22 cellular contexts compared by ENCODE assay signal in the genomic region with DNA sequence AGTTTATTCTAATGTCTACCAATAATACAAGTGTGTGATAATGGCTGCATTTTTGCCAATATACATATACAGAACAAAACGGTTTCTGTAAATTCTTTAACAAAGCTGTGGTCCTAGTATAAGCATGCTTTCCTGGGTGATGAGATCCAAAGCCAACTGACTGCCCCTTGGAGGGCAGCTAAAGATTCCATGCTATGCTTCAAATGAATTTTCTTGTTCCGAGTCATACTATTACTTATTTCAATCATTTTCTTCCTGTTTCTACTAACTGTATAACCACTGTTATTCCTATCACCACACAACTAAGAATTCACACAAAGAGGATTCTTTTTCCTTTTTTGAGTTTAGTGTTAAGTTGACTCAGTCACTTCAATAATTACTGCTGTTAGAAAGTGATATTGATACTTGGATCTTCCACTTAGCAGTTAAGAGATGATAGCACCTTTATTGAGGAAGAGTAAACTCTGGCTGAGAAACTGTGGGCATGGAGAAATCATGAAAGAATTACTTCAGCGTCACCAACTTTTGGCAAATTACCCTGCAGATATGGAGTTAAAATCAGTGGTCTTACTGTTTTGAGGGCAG.
DNase-seq lines count a peak whose midpoint lies in the region; ATAC-seq lines count a peak whose summit lies in the region.
"Had no signal": no experiment of that assay in that cellular context is flagged by ENCODE, and none has a peak within 500 bp of the region (broad histone marks: within the 10 kb centered on the region; RNA-seq: fewer than 3 reads in every experiment).

No MANE protein-coding gene starts in this region.

- H3K4me1 Mint-ChIP-seq in stimulated activated naive CD8-positive, alpha-beta T cell treated with anti-CD3 and anti-CD28 coated beads, Interleukin-15, amount 100 ng/mL, for 72 hours: peaks cover 6% of the 10 kb centered on the region
- H3K4me1 Mint-ChIP-seq: activated B cell treated with CpG ODN at 0.5 μM for 24 hours, B cell, neural crest cell had no signal

- peak; percentile 25 for DNase-seq in GM03348 (ENCODE audit: low spot score)
- peak; percentile 17 for DNase-seq in SW480 (ENCODE audit: low spot score)
- DNase-seq in fibroblast of the conjunctiva (ENCODE audit: low read depth): peak; percentile 8
- DNase-seq in NCI-H2171 (lab: John Stamatoyannopoulos, UW): no peak
- no peak for DNase-seq in stimulated activated naive CD8-positive, alpha-beta T cell treated with anti-CD3 and anti-CD28 coated beads, Interleukin-15, amount 100 ng/mL, for 72 hours
- DNase-seq: activated B cell treated with CpG ODN at 0.5 μM for 24 hours; activated CD8-positive, alpha-beta T cell treated with anti-CD3 and anti-CD28 coated beads for 36 hours; activated T-cell treated with anti-CD3 and anti-CD28 coated beads, Interleukin-2, amount 50 U/mL, for 24 hours; COR-L47; left lung; NCI-H1436; NK-92 treated with Interleukin-12 subunit alpha and Interleukin-12 subunit beta, amount 100 ng/mL, for 24 hours; Peyer's patch; stimulated activated CD4-positive, alpha-beta T cell treated with anti-CD3 and anti-CD28 coated beads, Interleukin-15, amount 100 ng/mL, for 24 hours had no signal

- H3K27ac Mint-ChIP-seq in stimulated activated naive CD8-positive, alpha-beta T cell treated with anti-CD3 and anti-CD28 coated beads, Interleukin-15, amount 100 ng/mL, for 72 hours: no peak overlapping the region
- H3K27ac Mint-ChIP-seq: activated B cell treated with CpG ODN at 0.5 μM for 24 hours; activated CD8-positive, alpha-beta T cell treated with anti-CD3 and anti-CD28 coated beads for 36 hours; activated naive CD4-positive, alpha-beta T cell treated with anti-CD3 and anti-CD28 coated beads, Interleukin-2, amount 50 U/mL, for 72 hours; activated T-cell treated with anti-CD3 and anti-CD28 coated beads, Interleukin-2, amount 50 U/mL, for 24 hours; B cell; brain; dendritic cell treated with granulocyte-macrophage colony-stimulating factor and Interleukin-4, amounts not matched to agents 40 ng/mL and 50 ng/mL, for 4 days had no signal

- peak overlapping the region; percentile 53 for H3K9ac ChIP-seq in skeletal muscle satellite cell (ENCODE audit: low read depth, low read length)

- no peaks in the 10 kb centered on the region for H3K9me3 Mint-ChIP-seq in stimulated activated naive CD8-positive, alpha-beta T cell treated with anti-CD3 and anti-CD28 coated beads, Interleukin-15, amount 100 ng/mL, for 72 hours
- H3K9me3 Mint-ChIP-seq: activated CD8-positive, alpha-beta T cell treated with anti-CD3 and anti-CD28 coated beads for 36 hours; activated naive CD4-positive, alpha-beta T cell treated with anti-CD3 and anti-CD28 coated beads, Interleukin-2, amount 50 U/mL, for 72 hours; activated T-cell treated with anti-CD3 and anti-CD28 coated beads, Interleukin-2, amount 50 U/mL, for 24 hours; dendritic cell treated with granulocyte-macrophage colony-stimulating factor and Interleukin-4, amounts not matched to agents 40 ng/mL and 50 ng/mL, for 4 days; neural crest cell had no signal

- H3K36me3 ChIP-seq in skeletal muscle satellite cell (ENCODE audit: insufficient read depth, low read length): no peaks in the 10 kb centered on the region
- H3K36me3 ChIP-seq: left lung, Peyer's patch, thoracic aorta had no signal

- peaks cover 32% of the 10 kb centered on the region for H3K4me1 ChIP-seq in skeletal muscle satellite cell (ENCODE audit: control insufficient read depth, insufficient read depth, low read length)
- H3K4me1 ChIP-seq: left lung, Peyer's patch had no signal

- H3K27me3 Mint-ChIP-seq in stimulated activated naive CD8-positive, alpha-beta T cell treated with anti-CD3 and anti-CD28 coated beads, Interleukin-15, amount 100 ng/mL, for 72 hours: peaks cover 21% of the 10 kb centered on the region
- H3K27me3 Mint-ChIP-seq: activated B cell treated with CpG ODN at 0.5 μM for 24 hours; dendritic cell treated with granulocyte-macrophage colony-stimulating factor and Interleukin-4, amounts not matched to agents 40 ng/mL and 50 ng/mL, for 4 days had no signal

- no peak overlapping the region for H3K4me3 Mint-ChIP-seq in stimulated activated naive CD8-positive, alpha-beta T cell treated with anti-CD3 and anti-CD28 coated beads, Interleukin-15, amount 100 ng/mL, for 72 hours
- H3K4me3 Mint-ChIP-seq: activated B cell treated with CpG ODN at 0.5 μM for 24 hours; activated CD8-positive, alpha-beta T cell treated with anti-CD3 and anti-CD28 coated beads for 36 hours; activated T-cell treated with anti-CD3 and anti-CD28 coated beads, Interleukin-2, amount 50 U/mL, for 24 hours; B cell; brain; dendritic cell treated with granulocyte-macrophage colony-stimulating factor and Interleukin-4, amounts not matched to agents 40 ng/mL and 50 ng/mL, for 4 days; neural crest cell had no signal

- H3K9me3 ChIP-seq in skeletal muscle satellite cell (replicated peaks; ENCODE audit: low read length): no peaks in the 10 kb centered on the region
- H3K9me3 ChIP-seq: left lung, Peyer's patch, thoracic aorta had no signal

- ATAC-seq in stimulated activated naive CD8-positive, alpha-beta T cell treated with anti-CD3 and anti-CD28 coated beads, Interleukin-15, amount 100 ng/mL, for 72 hours: no peak
- ATAC-seq in HG02870 (IDR thresholded peaks at IDR 0.05; ENCODE audit: unreplicated experiment): no peak
- ATAC-seq: activated CD8-positive, alpha-beta T cell treated with anti-CD3 and anti-CD28 coated beads for 36 hours; left lung had no signal

- peak overlapping the region; percentile 22 for H3K4me2 ChIP-seq in skeletal muscle satellite cell (ENCODE audit: low read length)

- H3K4me3 ChIP-seq in skeletal muscle satellite cell (ENCODE audit: low read length): peak overlapping the region; percentile 5
- H3K4me3 ChIP-seq: left lung, Peyer's patch, thoracic aorta had no signal

- no peaks in the 10 kb centered on the region for H3K27me3 ChIP-seq in skeletal muscle satellite cell (ENCODE audit: control insufficient read depth, insufficient read depth, low read length)
- H3K27me3 ChIP-seq: left lung, Peyer's patch had no signal

Comparison
In these comparisons a context has a peak if more than half of its experiments do, and no peak if none do; other contexts are left out.
1. DNase-seq: peak in GM03348 (single experiment), SW480 (single experiment) and fibroblast of the conjunctiva (single experiment); none in NCI-H2171 (single experiment) and stimulated activated naive CD8-positive, alpha-beta T cell treated with anti-CD3 and anti-CD28 coated beads, Interleukin-15, amount 100 ng/mL, for 72 hours (0 of 2).